ENCODE assay signal across 31 cellular contexts in genomic region chr19:1775951-1776605, GRCh38. TPM values are rescaled to one million over a fixed set of nuclear protein-coding genes. Genes with fewer than 3 reads are reported as not detected.
"Had no signal": no experiment of that assay in that cellular context is flagged by ENCODE, and none has a peak within 500 bp of the region (broad histone marks: within the 10 kb centered on the region; RNA-seq: fewer than 3 reads in every experiment).

No MANE protein-coding gene starts in this region.

- ATAC-seq: activated CD4-positive, alpha-beta T cell treated with anti-CD3 and anti-CD28 coated beads for 36 hours; activated T-cell treated with anti-CD3 and anti-CD28 coated beads, Interleukin-2, amount 50 U/mL, for 4 hours; gastrocnemius medialis; left lung had no signal

- H3K27ac ChIP-seq: esophagus muscularis mucosa, gastrocnemius medialis, left lung, sigmoid colon, stomach, suprapubic skin, transverse colon had no signal

- H3K36me3 ChIP-seq: esophagus muscularis mucosa, gastrocnemius medialis, left lung, sigmoid colon, stomach, suprapubic skin, transverse colon had no signal

- H3K4me2 ChIP-seq: smooth muscle cell had no signal

- H3K4me1 ChIP-seq: gastrocnemius medialis, left lung, transverse colon had no signal

- H3K4me3 ChIP-seq: esophagus muscularis mucosa, gastrocnemius medialis, left lung, lung, sigmoid colon, smooth muscle cell, stomach, suprapubic skin, transverse colon had no signal

- DNase-seq: activated B cell treated with CpG ODN at 0.5 μM for 24 hours; activated CD4-positive, alpha-beta T cell treated with anti-CD3 and anti-CD28 coated beads for 36 hours; activated CD4-positive, alpha-beta T cell treated with anti-CD3 and anti-CD28 coated beads, Interleukin-2, amount 50 U/mL, for 4 hours; activated CD8-positive, alpha-beta memory T cell treated with anti-CD3 and anti-CD28 coated beads, Interleukin-2, amount 50 U/mL, for 48 hours; activated naive CD4-positive, alpha-beta T cell treated with Interleukin-2 at 50 U/mL for 16 hours; activated naive CD8-positive, alpha-beta T cell treated with anti-CD3 and anti-CD28 coated beads for 36 hours; activated T-cell treated with anti-CD3 and anti-CD28 coated beads, Interleukin-2, amount 50 U/mL, for 4 hours; central memory CD4-positive, alpha-beta T cell; effector memory CD4-positive, alpha-beta T cell; gastrocnemius medialis; head of caudate nucleus; immature natural killer cell; kidney glomerular epithelial cell; naive B cell; sigmoid colon; stimulated activated CD4-positive, alpha-beta T cell treated with anti-CD3 and anti-CD28 coated beads, Interleukin-15, amount 100 ng/mL, for 24 hours; stomach; T-helper 9 cell; transverse colon had no signal

RNA-seq across cellular contexts. Expression of gene ONECUT3, which starts 22.8 kb away (rescaled TPM):
- total RNA-seq: activated B cell treated with CpG ODN at 0.5 μM for 24 hours; activated CD4-positive, alpha-beta T cell treated with anti-CD3 and anti-CD28 coated beads for 36 hours; activated CD8-positive, alpha-beta memory T cell treated with anti-CD3 and anti-CD28 coated beads for 36 hours; activated naive CD8-positive, alpha-beta T cell treated with anti-CD3 and anti-CD28 coated beads for 36 hours; activated T-cell treated with anti-CD3 and anti-CD28 coated beads, Interleukin-2, amount 50 U/mL, for 4 hours; astrocyte; dermis microvascular lymphatic vessel endothelial cell; esophagus muscularis mucosa; gastrocnemius medialis; left lung; lung; mesenteric fat pad; osteoblast; posterior vena cava; renal cortical epithelial cell; sigmoid colon; smooth muscle cell; suprapubic skin; transverse colon had no signal
- polyA plus RNA-seq: immature natural killer cell, lung, sigmoid colon, smooth muscle cell had no signal
